1 cellular context compared by ENCODE assay signal in the genomic region with DNA sequence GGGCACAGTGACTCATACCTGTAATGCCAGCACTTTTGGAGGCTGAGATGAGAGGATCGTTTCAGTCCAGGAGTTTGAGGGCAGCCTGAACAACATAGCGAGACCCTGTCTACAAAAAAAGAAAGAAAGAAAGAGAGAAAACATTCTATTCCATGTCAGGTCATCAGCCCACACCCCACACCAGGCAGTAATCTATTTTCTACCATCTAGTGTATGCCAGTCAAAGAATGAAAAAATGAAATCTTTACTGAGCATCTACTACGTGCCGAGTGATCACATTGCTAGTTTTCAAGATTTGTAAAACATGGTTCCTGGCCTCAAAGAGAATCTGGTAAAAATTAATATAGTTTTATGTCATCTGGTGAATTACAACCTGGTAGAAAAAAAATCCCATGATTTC.
TF ChIP-seq lines count a peak whose summit lies in the region.

No MANE protein-coding gene starts in this region.

TF ChIP-seq in GM23338, 12 proteins besides CTCF, POLR2A, EP300 and RAD21 (continued from another document):
- TF ChIP-seq, protein P1, sequence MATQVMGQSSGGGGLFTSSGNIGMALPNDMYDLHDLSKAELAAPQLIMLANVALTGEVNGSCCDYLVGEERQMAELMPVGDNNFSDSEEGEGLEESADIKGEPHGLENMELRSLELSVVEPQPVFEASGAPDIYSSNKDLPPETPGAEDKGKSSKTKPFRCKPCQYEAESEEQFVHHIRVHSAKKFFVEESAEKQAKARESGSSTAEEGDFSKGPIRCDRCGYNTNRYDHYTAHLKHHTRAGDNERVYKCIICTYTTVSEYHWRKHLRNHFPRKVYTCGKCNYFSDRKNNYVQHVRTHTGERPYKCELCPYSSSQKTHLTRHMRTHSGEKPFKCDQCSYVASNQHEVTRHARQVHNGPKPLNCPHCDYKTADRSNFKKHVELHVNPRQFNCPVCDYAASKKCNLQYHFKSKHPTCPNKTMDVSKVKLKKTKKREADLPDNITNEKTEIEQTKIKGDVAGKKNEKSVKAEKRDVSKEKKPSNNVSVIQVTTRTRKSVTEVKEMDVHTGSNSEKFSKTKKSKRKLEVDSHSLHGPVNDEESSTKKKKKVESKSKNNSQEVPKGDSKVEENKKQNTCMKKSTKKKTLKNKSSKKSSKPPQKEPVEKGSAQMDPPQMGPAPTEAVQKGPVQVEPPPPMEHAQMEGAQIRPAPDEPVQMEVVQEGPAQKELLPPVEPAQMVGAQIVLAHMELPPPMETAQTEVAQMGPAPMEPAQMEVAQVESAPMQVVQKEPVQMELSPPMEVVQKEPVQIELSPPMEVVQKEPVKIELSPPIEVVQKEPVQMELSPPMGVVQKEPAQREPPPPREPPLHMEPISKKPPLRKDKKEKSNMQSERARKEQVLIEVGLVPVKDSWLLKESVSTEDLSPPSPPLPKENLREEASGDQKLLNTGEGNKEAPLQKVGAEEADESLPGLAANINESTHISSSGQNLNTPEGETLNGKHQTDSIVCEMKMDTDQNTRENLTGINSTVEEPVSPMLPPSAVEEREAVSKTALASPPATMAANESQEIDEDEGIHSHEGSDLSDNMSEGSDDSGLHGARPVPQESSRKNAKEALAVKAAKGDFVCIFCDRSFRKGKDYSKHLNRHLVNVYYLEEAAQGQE (IDR thresholded peaks at IDR 0.05; ENCODE audit: unreplicated experiment), result no peak
